In the genomic region with DNA sequence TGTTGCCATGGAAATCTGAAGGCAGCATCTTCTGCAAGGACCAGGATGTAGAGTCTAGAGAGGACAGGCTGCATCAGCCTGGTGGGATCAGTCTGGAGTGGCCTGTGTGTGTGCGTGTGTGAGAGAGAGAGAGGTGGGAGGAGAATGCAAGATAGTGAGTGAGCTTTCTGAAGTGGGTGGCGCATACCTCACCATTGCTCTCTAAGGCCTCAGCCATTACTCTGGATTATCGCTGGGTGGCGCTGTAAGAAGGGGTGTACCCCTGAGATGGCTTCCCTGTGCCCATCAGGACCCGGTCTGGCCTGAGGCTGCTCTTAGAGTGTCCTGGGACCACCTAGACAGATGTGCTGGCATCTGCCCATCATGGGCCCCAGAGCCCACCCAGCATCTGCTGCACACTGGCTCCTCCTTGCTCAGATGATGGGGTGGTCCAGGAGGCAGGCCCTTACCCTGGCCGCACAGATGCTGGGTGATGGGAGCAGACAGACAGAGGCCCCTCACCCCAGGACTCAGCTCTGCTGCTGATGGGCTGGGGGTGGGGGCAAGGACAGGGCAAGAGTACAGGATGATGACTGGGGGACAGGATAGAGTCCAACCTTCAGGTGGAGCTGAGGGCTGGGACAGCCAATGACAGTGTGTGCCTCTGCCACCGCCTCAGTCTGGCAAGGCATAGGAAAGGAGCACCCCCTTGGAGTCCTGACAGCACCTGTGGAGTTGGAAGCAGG, we compare ENCODE assay signal across 15 cellular contexts. TPM values are rescaled to one million over a fixed set of nuclear protein-coding genes. Genes with fewer than 3 reads are reported as not detected.
DNase-seq lines count a peak whose midpoint lies in the region; ATAC-seq and TF ChIP-seq lines count a peak whose summit lies in the region.
"Had no signal": no experiment of that assay in that cellular context is flagged by ENCODE, and none has a peak within 500 bp of the region (broad histone marks: within the 10 kb centered on the region; RNA-seq: fewer than 3 reads in every experiment).

No MANE protein-coding gene starts in this region.

- CTCF ChIA-PET in PC-3 (lab: Charles Lee), result no interaction called here

- no peaks in the 10 kb centered on the region for H3K79me2 ChIP-seq in GM23248 (ENCODE audit: insufficient read depth)
- no peaks in the 10 kb centered on the region for H3K79me2 ChIP-seq in PC-3 (ENCODE audit: low read length)

- TF ChIP-seq POLR2A in sigmoid colon (IDR thresholded peaks at IDR 0.05), result no peak
- no peak for TF ChIP-seq POLR2A in thyroid gland (IDR thresholded peaks at IDR 0.05)

- intact Hi-C loops in PC-3 (cut with micrococcal nuclease), result no loop called here
- intact Hi-C loops in sigmoid colon (cut with DNase I), result no loop called here
- intact Hi-C loops in thyroid gland (cut with DNase I), result no loop called here

- no peaks in the 10 kb centered on the region for H3K9me3 ChIP-seq in GM23248 (ENCODE audit: low read depth)
- H3K9me3 ChIP-seq in PC-3 (ENCODE audit: low read length), result no peaks in the 10 kb centered on the region
- H3K9me3 ChIP-seq in sigmoid colon, result no peaks in the 10 kb centered on the region
- no peaks in the 10 kb centered on the region for H3K9me3 ChIP-seq in thyroid gland
- H3K9me3 ChIP-seq: pancreas had no signal

- DNase-seq in GM23248 (peak; percentile 25), PC-3 (no peak), fibroblast of pulmonary artery (ENCODE audit: low read depth) (no peak), sigmoid colon (peak; percentile 60), NCI-H2196 (lab: John Stamatoyannopoulos, UW; ENCODE audit: unreplicated experiment) (no peak), NCI-H1417 treated with DMSO at 0.1 percent for 48 hours (lab: John Stamatoyannopoulos, UW) (no peak), CD1c-positive myeloid dendritic cell (ENCODE audit: extremely low spot score) (no peak), thyroid gland (no peak)
- DNase-seq: activated CD4-positive, alpha-beta T cell treated with anti-CD3 and anti-CD28 coated beads, Interleukin-2, amount 50 U/mL, for 1 hour; DMS79 treated with DMSO at 0.1 percent for 48 hours; NCI-H1048; NCI-H69; T-helper 1 cell had no signal

- H3K36me3 ChIP-seq in GM23248 (ENCODE audit: low read depth) (no peaks in the 10 kb centered on the region), PC-3 (ENCODE audit: low read depth, low read length) (no peaks in the 10 kb centered on the region), sigmoid colon (no peaks in the 10 kb centered on the region), thyroid gland (no peaks in the 10 kb centered on the region)
- H3K36me3 ChIP-seq: pancreas had no signal

- H3F3A ChIP-seq in GM23248 (ENCODE audit: insufficient read depth) (peaks cover 2% of the 10 kb centered on the region), PC-3 (ENCODE audit: low read length, unreplicated experiment) (no peaks in the 10 kb centered on the region)

- H3K4me2 ChIP-seq in GM23248 (ENCODE audit: unreplicated experiment) (no peak overlapping the region), PC-3 (ENCODE audit: low read length) (no peak overlapping the region)

- no peak overlapping the region for H3K27ac ChIP-seq in GM23248
- H3K27ac ChIP-seq in PC-3 (ENCODE audit: low read length), result no peak overlapping the region
- H3K27ac ChIP-seq in sigmoid colon, result no peak overlapping the region
- no peak overlapping the region for H3K27ac ChIP-seq in thyroid gland
- H3K27ac ChIP-seq: HL-60, pancreas had no signal

- 53 to 62% methylated on average over 7 of the region's 7 CpGs for WGBS in GM23248 (ENCODE audit: low coverage in 1 of 2, low lambda C conversion rate in 2 of 2, missing lambda C conversion rate in 2 of 2), 2 experiments
- 74 to 83% methylated on average over 7 of the region's 7 CpGs for WGBS in sigmoid colon, 2 donors
- 60 to 79% methylated on average over 6 of the region's 7 CpGs for WGBS in thyroid gland, 2 donors

- POLR2A ChIA-PET in PC-3 (lab: Charles Lee; ENCODE audit: unreplicated experiment), result no interaction called here

- no peak for ATAC-seq in PC-3

- H3K4me3 ChIP-seq in GM23248, result no peak overlapping the region
- H3K4me3 ChIP-seq in PC-3 (ENCODE audit: low read length), result no peak overlapping the region
- no peak overlapping the region for H3K4me3 ChIP-seq in fibroblast of pulmonary artery (replicated peaks; ENCODE audit: low read depth, low read length)
- H3K4me3 ChIP-seq in sigmoid colon, result no peak overlapping the region
- no peak overlapping the region for H3K4me3 ChIP-seq in thyroid gland (replicated peaks in 1 of 3)
- H3K4me3 ChIP-seq: pancreas had no signal

- H3K27me3 ChIP-seq in GM23248 (replicated peaks; ENCODE audit: insufficient read depth) (no peaks in the 10 kb centered on the region), PC-3 (ENCODE audit: low read length) (peaks cover 23% of the 10 kb centered on the region), sigmoid colon (no peaks in the 10 kb centered on the region), thyroid gland (no peaks in the 10 kb centered on the region)
- H3K27me3 ChIP-seq: pancreas had no signal

- H3K9me2 ChIP-seq in GM23248 (ENCODE audit: insufficient read depth) (no peaks in the 10 kb centered on the region), PC-3 (replicated peaks; ENCODE audit: low read length) (no peaks in the 10 kb centered on the region)

- peak; percentile 47 for TF ChIP-seq CTCF in PC-3 (conservative IDR thresholded peaks at IDR 0.05; ENCODE audit: low read depth, low read length)
- peak; percentile 13 for TF ChIP-seq CTCF in fibroblast of pulmonary artery (IDR thresholded peaks at IDR 0.05; ENCODE audit: low read length, missing control alignments)
- no peak for TF ChIP-seq CTCF in sigmoid colon (IDR thresholded peaks at IDR 0.05)
- TF ChIP-seq CTCF in thyroid gland (IDR thresholded peaks at IDR 0.05), result no peak

- peaks cover 12% of the 10 kb centered on the region for H3K4me1 ChIP-seq in GM23248 (ENCODE audit: insufficient read depth)
- no peaks in the 10 kb centered on the region for H3K4me1 ChIP-seq in PC-3 (ENCODE audit: insufficient read depth, low read length)
- H3K4me1 ChIP-seq in sigmoid colon, result peaks cover 0 to 34% (median 22%) of the 10 kb centered on the region in 4 donors
- peaks cover 14 to 15% of the 10 kb centered on the region in 2 donors for H3K4me1 ChIP-seq in thyroid gland
- H3K4me1 ChIP-seq: pancreas had no signal

- TF ChIP-seq EP300 in sigmoid colon (IDR thresholded peaks at IDR 0.05), result no peak

- BruUV-seq in PC-3 (replicated peaks; lab: Mats Ljungman, UMichigan), result no TSS peak

- H2AFZ ChIP-seq in GM23248, result no peak overlapping the region
- no peak overlapping the region for H2AFZ ChIP-seq in PC-3 (ENCODE audit: low read length)

- in situ Hi-C loops in GM23248 (cut with MboI), result no loop called here

- H3K9ac ChIP-seq in GM23248 (no peak overlapping the region), PC-3 (ENCODE audit: low read length) (no peak overlapping the region)

- H4K20me1 ChIP-seq in GM23248 (ENCODE audit: insufficient read depth) (no peaks in the 10 kb centered on the region), PC-3 (ENCODE audit: low read length) (no peaks in the 10 kb centered on the region)

RNA-seq across cellular contexts. Expression of a gene that starts 25.7 kb away (rescaled TPM):
- total RNA-seq in GM23248 (2014; rRNA removed; shearing (Covaris generic)), result 12.3 and 12.9 TPM in 2 replicates
- polyA plus RNA-seq in GM23248 (2016; fragmentation: Nextera tagmentation; extraction: Ambion mirVana) (3.3 and 3.8 TPM in 2 replicates), sigmoid colon (1 to 10 TPM in 2 of 3 donors, under 1 TPM in 1; 0.23 to 1.8 (median 1.8) TPM)
- total RNA-seq in PC-3 (2014; rRNA removed) (3.2 and 3.3 TPM in 2 replicates), sigmoid colon (10 to 100 TPM in 2 of 4 donors, 1 to 10 TPM in 2; 6.7 to 18.3 (median 11.6) TPM), thyroid gland (10 to 100 TPM; 16.3 to 25.8 (median 22.7) TPM)

Comparison
In these comparisons a context has a peak if more than half of its experiments do, and no peak if none do; other contexts are left out.
1. DNase-seq: peak in GM23248 (single experiment) and sigmoid colon (single experiment); none in PC-3 (single experiment), fibroblast of pulmonary artery (single experiment), NCI-H2196 (single experiment), NCI-H1417 treated with DMSO at 0.1 percent for 48 hours (single experiment), CD1c-positive myeloid dendritic cell (single experiment) and thyroid gland (0 of 2).
2. CTCF ChIP-seq: peak in PC-3 (single experiment) and fibroblast of pulmonary artery (single experiment); none in sigmoid colon (0 of 4) and thyroid gland (0 of 6).